ENCODE assay signal across 1 cellular context in genomic region chr11:62603072-62603408, GRCh38.
TF ChIP-seq lines count a peak whose summit lies in the region.

No MANE protein-coding gene starts in this region.

TF ChIP-seq in HEK293, 187 proteins besides CTCF, POLR2A, EP300 and RAD21 (continued from another document):
- no peak for TF ChIP-seq ZNF221 (tag by site-specific recombination; IDR thresholded peaks at IDR 0.05; ENCODE audit: borderline replicate concordance)
